Comparison of ENCODE assay signal across 8 cellular contexts in genomic region chr12:47725893-47726292, GRCh38. TPM values are rescaled to one million over a fixed set of nuclear protein-coding genes. Genes with fewer than 3 reads are reported as not detected.
DNase-seq lines count a peak whose midpoint lies in the region; ATAC-seq and TF ChIP-seq lines count a peak whose summit lies in the region.

No MANE protein-coding gene starts in this region.

- H3K27me3 ChIP-seq in esophagus squamous epithelium: no peaks in the 10 kb centered on the region

- TF ChIP-seq POLR2A in esophagus squamous epithelium (IDR thresholded peaks at IDR 0.05): no peak

- intact Hi-C loops in esophagus squamous epithelium (cut with DNase I) (loop anchor here (10.0 kb wide), 1 partner anchor 229 kb away; no protein-coding TSS in a partner anchor), posterior cingulate gyrus (cut with DNase I) (no loop called here)

- no peaks in the 10 kb centered on the region for H3K9me3 ChIP-seq in esophagus squamous epithelium

- peaks cover 0 to 11% (median 0%) of the 10 kb centered on the region in 3 donors for H3K36me3 ChIP-seq in esophagus squamous epithelium

- 36 to 39% methylated on average over 5 of the region's 5 CpGs for WGBS in esophagus squamous epithelium, 2 donors

- ATAC-seq in GM21367 (IDR thresholded peaks at IDR 0.05; ENCODE audit: unreplicated experiment) (peak; percentile 84), HG03460 (IDR thresholded peaks at IDR 0.05; ENCODE audit: unreplicated experiment) (peak; percentile 75)

- H3K4me1 ChIP-seq in esophagus squamous epithelium: peaks cover 6 to 94% (median 24%) of the 10 kb centered on the region in 3 donors

- peak; percentile 90 for DNase-seq in ELR (ENCODE audit: low read depth)
- DNase-seq in esophagus squamous epithelium (lab: John Stamatoyannopoulos, UW): no peak
- DNase-seq in posterior cingulate gyrus: no peak
- DNase-seq in activated gamma-delta T cell treated with Interleukin-2 at 50 U/mL for 16 hours: no peak
- no peak for DNase-seq in GDM1 (lab: John Stamatoyannopoulos, UW)
- no peak for DNase-seq in DMS153 treated with DMSO at 0.1 percent for 48 hours (lab: John Stamatoyannopoulos, UW; ENCODE audit: unreplicated experiment)

- H3K27ac ChIP-seq in esophagus squamous epithelium: peak overlapping the region; percentile 65 to 81 (median 68)

- H3K4me3 ChIP-seq in esophagus squamous epithelium: peak overlapping the region in 1 of 4 donors; percentile 38

- no peak for TF ChIP-seq CTCF in esophagus squamous epithelium (IDR thresholded peaks at IDR 0.05)

RNA-seq across cellular contexts. Expression of gene ENDOU, which starts 0.6 kb away (rescaled TPM):
- total RNA-seq in esophagus squamous epithelium: 100 to 1,000 TPM in 1 of 4 donors, 10 to 100 TPM in 3; 39.8 to 112 (median 46.3) TPM

RNA-seq across cellular contexts. Expression of gene RPAP3, which starts 20.1 kb away (rescaled TPM):
- total RNA-seq in esophagus squamous epithelium: 10 to 100 TPM in 3 of 4 donors, 1 to 10 TPM in 1; 7.7 to 20.3 (median 17.7) TPM

RNA-seq across cellular contexts. Expression of gene RAPGEF3, which starts 32.8 kb away (rescaled TPM):
- 10 to 100 TPM; 12.9 to 39.3 (median 22.5) TPM for total RNA-seq in esophagus squamous epithelium

RNA-seq across cellular contexts. Expression of gene SLC48A1, which starts 47.1 kb away (rescaled TPM):
- total RNA-seq in esophagus squamous epithelium: 10 to 100 TPM; 18.9 to 35.4 (median 25.4) TPM
